In the genomic region with DNA sequence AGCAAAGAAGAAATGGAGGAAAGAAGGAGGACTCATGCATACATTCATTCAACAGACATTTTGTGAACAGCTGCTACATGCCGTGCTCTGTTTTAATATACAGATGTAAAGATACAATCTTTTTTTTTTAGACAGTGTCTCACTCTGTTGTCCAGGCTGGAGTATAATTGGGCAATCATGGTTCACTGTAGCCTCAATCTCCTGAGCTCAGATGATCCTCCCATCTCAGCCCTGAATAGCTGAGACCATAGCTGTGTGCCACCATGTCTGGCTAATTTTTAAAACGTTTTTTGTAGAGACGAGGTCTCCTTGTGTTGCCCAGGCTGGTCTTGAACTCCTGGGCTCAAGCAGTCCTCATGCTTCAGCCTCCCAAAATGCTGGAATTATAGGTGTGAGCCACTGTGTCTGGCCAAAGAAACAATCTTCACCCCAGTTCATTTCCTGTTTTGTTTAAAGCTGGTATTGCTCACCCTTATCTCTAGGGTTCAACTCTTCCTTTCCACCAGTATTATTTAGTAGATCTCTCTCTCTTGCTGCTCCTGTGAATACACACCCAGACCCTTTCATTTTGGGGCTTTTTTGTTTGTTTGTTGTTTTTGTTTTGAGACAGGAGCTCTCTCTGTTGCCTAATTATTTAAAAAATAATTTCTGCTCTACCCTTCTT, we compare ENCODE assay signal across 16 cellular contexts.
DNase-seq lines count a peak whose midpoint lies in the region; ATAC-seq, FAIRE-seq and TF ChIP-seq lines count a peak whose summit lies in the region.
"Had no signal": no experiment of that assay in that cellular context is flagged by ENCODE, and none has a peak within 500 bp of the region (broad histone marks: within the 10 kb centered on the region; RNA-seq: fewer than 3 reads in every experiment).

No MANE protein-coding gene starts in this region.

- no peak overlapping the region for H2AFZ ChIP-seq in endothelial cell of umbilical vein (ENCODE audit: low read depth, low read length)

- no peaks in the 10 kb centered on the region for H3K27me3 Mint-ChIP-seq in activated naive CD8-positive, alpha-beta T cell
- H3K27me3 Mint-ChIP-seq in activated naive CD8-positive, alpha-beta T cell treated with anti-CD3 and anti-CD28 coated beads, Interleukin-2, amount 50 U/mL, for 24 hours: no peaks in the 10 kb centered on the region

- dilution Hi-C loops in endothelial cell of umbilical vein (cut with MboI; ENCODE audit: extremely low pct_ligation_motif_present, low sequenced_read_pairs): no loop called here

- peak overlapping the region; percentile 76 for H3K27ac Mint-ChIP-seq in activated naive CD8-positive, alpha-beta T cell
- no peak overlapping the region for H3K27ac Mint-ChIP-seq in activated naive CD8-positive, alpha-beta T cell treated with anti-CD3 and anti-CD28 coated beads, Interleukin-2, amount 50 U/mL, for 24 hours

- TF ChIP-seq CTCF in Panc1 (IDR thresholded peaks at IDR 0.05): no peak
- TF ChIP-seq CTCF in endothelial cell of umbilical vein (IDR thresholded peaks at IDR 0.05; ENCODE audit: extremely low read depth in 1 of 2, insufficient read depth in 1 of 2, low read depth in 1 of 2, low read length in 2 of 2): no peak
- TF ChIP-seq CTCF in neutrophil (IDR thresholded peaks at IDR 0.05): no peak

- peaks cover 31% of the 10 kb centered on the region for H3K4me1 Mint-ChIP-seq in activated naive CD8-positive, alpha-beta T cell (ENCODE audit: low read depth)
- peaks cover 18% of the 10 kb centered on the region for H3K4me1 Mint-ChIP-seq in activated naive CD8-positive, alpha-beta T cell treated with anti-CD3 and anti-CD28 coated beads, Interleukin-2, amount 50 U/mL, for 24 hours

- H3K79me2 ChIP-seq in endothelial cell of umbilical vein (ENCODE audit: control insufficient read depth, insufficient read depth, low read length): peaks cover 3% of the 10 kb centered on the region

- CTCF ChIA-PET in Panc1 (lab: Charles Lee) (interaction anchor here (0.7 kb wide), 1 partner anchor 1735 kb away, joined by 4 read pairs; no protein-coding TSS in a partner anchor), endothelial cell of umbilical vein (lab: Charles Lee) (interaction anchor here (1.2 to 1.8 kb wide), 3 partner anchors 17 to 116 kb away, joined by 3 to 5 read pairs (median 4); no protein-coding TSS in a partner anchor)

- no peak overlapping the region for H3K9ac ChIP-seq in endothelial cell of umbilical vein (replicated peaks; ENCODE audit: extremely low read depth, insufficient read depth, low read length)

- ATAC-seq in activated naive CD8-positive, alpha-beta T cell treated with anti-CD3 and anti-CD28 coated beads, Interleukin-2, amount 50 U/mL, for 24 hours: no peak
- ATAC-seq in Panc1 (no peak), HG02571 (IDR thresholded peaks at IDR 0.05; ENCODE audit: unreplicated experiment) (no peak), GM19328 (IDR thresholded peaks at IDR 0.05; ENCODE audit: unreplicated experiment) (no peak)
- ATAC-seq: pancreas had no signal

- in situ Hi-C loops in Panc1 (cut with HindIII; ENCODE audit: low pct_unique_long_range_greater_than_20kb, low sequenced_read_pairs): no loop called here

- H3K9me3 Mint-ChIP-seq in activated naive CD8-positive, alpha-beta T cell (ENCODE audit: low read depth): no peaks in the 10 kb centered on the region
- peaks cover 6% of the 10 kb centered on the region for H3K9me3 Mint-ChIP-seq in activated naive CD8-positive, alpha-beta T cell treated with anti-CD3 and anti-CD28 coated beads, Interleukin-2, amount 50 U/mL, for 24 hours

- no peak overlapping the region for H3K4me3 Mint-ChIP-seq in activated naive CD8-positive, alpha-beta T cell
- no peak overlapping the region for H3K4me3 Mint-ChIP-seq in activated naive CD8-positive, alpha-beta T cell treated with anti-CD3 and anti-CD28 coated beads, Interleukin-2, amount 50 U/mL, for 24 hours

- no peaks in the 10 kb centered on the region; the same call in 1 of the 2 replicates for H3K9me3 ChIP-seq in Panc1 (ENCODE audit: control insufficient read depth, insufficient read depth, low read depth, low read length)
- H3K9me3 ChIP-seq in endothelial cell of umbilical vein (replicated peaks; ENCODE audit: control insufficient read depth, insufficient read depth, low read length): no peaks in the 10 kb centered on the region
- H3K9me3 ChIP-seq in neutrophil: no peaks in the 10 kb centered on the region
- H3K9me3 ChIP-seq: pancreas had no signal

- 0 out of 2 replicates have a peak, but pooled peaks cover 2% of the 10 kb centered on the region for H3K4me1 ChIP-seq in Panc1 (ENCODE audit: control insufficient read depth, insufficient read depth, low read length)
- peaks cover 58% of the 10 kb centered on the region for H3K4me1 ChIP-seq in endothelial cell of umbilical vein (ENCODE audit: control insufficient read depth, extremely low read depth, insufficient read depth, low read length)
- no peaks in the 10 kb centered on the region for H3K4me1 ChIP-seq in neutrophil (ENCODE audit: control insufficient read depth in 1 of 2, insufficient read depth in 1 of 2, low read depth in 1 of 2, low read length in 1 of 2)

- no peaks in the 10 kb centered on the region for H4K20me1 ChIP-seq in endothelial cell of umbilical vein (replicated peaks; ENCODE audit: control insufficient read depth, extremely low read depth, insufficient read depth, low read length)

- no peaks in the 10 kb centered on the region for H3K27me3 ChIP-seq in Panc1 (ENCODE audit: control insufficient read depth, insufficient read depth, low read length)
- no peaks in the 10 kb centered on the region for H3K27me3 ChIP-seq in endothelial cell of umbilical vein (ENCODE audit: control insufficient read depth in 2 of 2, insufficient read depth in 2 of 2, low read length in 2 of 2)
- H3K27me3 ChIP-seq in neutrophil: no peaks in the 10 kb centered on the region
- H3K27me3 ChIP-seq: pancreas had no signal

- H3K36me3 ChIP-seq in Panc1 (ENCODE audit: control insufficient read depth, insufficient read depth, low read length): peaks cover 2% of the 10 kb centered on the region; the same call in 1 of the 2 replicates
- peaks cover 2 to 4% of the 10 kb centered on the region in 2 experiments for H3K36me3 ChIP-seq in endothelial cell of umbilical vein (ENCODE audit: control insufficient read depth in 2 of 2, extremely low read depth in 1 of 2, insufficient read depth in 2 of 2, low read length in 2 of 2)
- H3K36me3 ChIP-seq in neutrophil: peaks cover 44% of the 10 kb centered on the region
- H3K36me3 ChIP-seq: pancreas had no signal

- FAIRE-seq in endothelial cell of umbilical vein (lab: Jason Lieb, UNC): peak; percentile 28
- FAIRE-seq: GM12892, H54, pancreas had no signal

- intact Hi-C loops in Panc1 (cut with micrococcal nuclease; ENCODE audit: unreplicated experiment) (no loop called here), endothelial cell of umbilical vein (cut with micrococcal nuclease) (no loop called here)

- TF ChIP-seq POLR2A in endothelial cell of umbilical vein (IDR thresholded peaks at IDR 0.05; ENCODE audit: low read depth, low read length): peak; percentile 48

- H3K4me2 ChIP-seq in endothelial cell of umbilical vein (ENCODE audit: insufficient read depth, low read length): peak overlapping the region; percentile 45

- H3K9me1 ChIP-seq in endothelial cell of umbilical vein (replicated peaks; ENCODE audit: control insufficient read depth, extremely low read depth, insufficient read depth, low read length): no peaks in the 10 kb centered on the region

- peaks cover 51% of the 10 kb centered on the region for H3K36me3 Mint-ChIP-seq in activated naive CD8-positive, alpha-beta T cell
- H3K36me3 Mint-ChIP-seq in activated naive CD8-positive, alpha-beta T cell treated with anti-CD3 and anti-CD28 coated beads, Interleukin-2, amount 50 U/mL, for 24 hours (ENCODE audit: low read depth): peaks cover 64% of the 10 kb centered on the region

- DNase-seq in activated naive CD8-positive, alpha-beta T cell treated with anti-CD3 and anti-CD28 coated beads, Interleukin-2, amount 50 U/mL, for 24 hours: no peak
- DNase-seq in Panc1 (ENCODE audit: low read depth, low spot score): no peak
- DNase-seq in endothelial cell of umbilical vein (ENCODE audit: low read depth, low spot score): peak; percentile 80
- DNase-seq in CD1c-positive myeloid dendritic cell (ENCODE audit: extremely low spot score): no peak
- DNase-seq: GDM1; kidney glomerular epithelial cell; NCI-H510A treated with DMSO at 0.1 percent for 48 hours; pancreas; stimulated activated CD4-positive, alpha-beta T cell treated with anti-CD3 and anti-CD28 coated beads, Interleukin-4, amount 100 ng/mL, for 24 hours; stimulated activated CD8-positive, alpha-beta memory T cell treated with anti-CD3 and anti-CD28 coated beads, Interleukin-4, amount 100 ng/mL, for 48 hours had no signal

- BruUV-seq in Panc1 (replicated peaks; lab: Mats Ljungman, UMichigan): TSS peak; percentile 29
- BruUV-seq in endothelial cell of umbilical vein (replicated peaks; lab: Mats Ljungman, UMichigan): no TSS peak

- POLR2A ChIA-PET in Panc1 (lab: Charles Lee): interaction anchor here (0.6 kb wide), 1 partner anchor 888 kb away, joined by 4 read pairs; no protein-coding TSS in a partner anchor
- POLR2A ChIA-PET in endothelial cell of umbilical vein (lab: Charles Lee): no interaction called here

- H3K27ac ChIP-seq in Panc1 (ENCODE audit: low read length) (no peak overlapping the region), endothelial cell of umbilical vein (ENCODE audit: insufficient read depth, low read depth, low read length) (peak overlapping the region; percentile 40), neutrophil (peak overlapping the region; percentile 48)
- H3K27ac ChIP-seq: pancreas had no signal

- H3K4me3 ChIP-seq in Panc1 (ENCODE audit: low read depth in 2 of 2, low read length in 2 of 2) (no peak overlapping the region), endothelial cell of umbilical vein (replicated peaks in 1 of 3; ENCODE audit: insufficient read depth in 1 of 3, low read depth in 1 of 3, low read length in 3 of 3) (no peak overlapping the region), neutrophil (ENCODE audit: low read depth in 1 of 2, low read length in 1 of 2) (no peak overlapping the region)
- H3K4me3 ChIP-seq: pancreas had no signal

TF ChIP-seq in endothelial cell of umbilical vein, 7 proteins besides CTCF, POLR2A, EP300 and RAD21 (continues in another document):
- TF ChIP-seq GATA2 (IDR thresholded peaks at IDR 0.05; ENCODE audit: insufficient read depth, insufficient read length, low read depth, low read length) (peak; percentile 78), MAX (IDR thresholded peaks at IDR 0.05; ENCODE audit: insufficient read depth, insufficient read length) (no peak), JUN (IDR thresholded peaks at IDR 0.05; ENCODE audit: borderline replicate concordance, insufficient read depth, insufficient read length, low read depth) (no peak), EZH2 (IDR thresholded peaks at IDR 0.05; ENCODE audit: borderline replicate concordance, low read depth, low read length, severe bottlenecking) (no peak), MYC (IDR thresholded peaks at IDR 0.05; ENCODE audit: low read depth, low read length) (no peak), POLR2AphosphoS5 (IDR thresholded peaks at IDR 0.05; ENCODE audit: insufficient read depth, low read depth, low read length) (peak; percentile 60)
